2 cellular contexts compared by ENCODE assay signal in the genomic region with DNA sequence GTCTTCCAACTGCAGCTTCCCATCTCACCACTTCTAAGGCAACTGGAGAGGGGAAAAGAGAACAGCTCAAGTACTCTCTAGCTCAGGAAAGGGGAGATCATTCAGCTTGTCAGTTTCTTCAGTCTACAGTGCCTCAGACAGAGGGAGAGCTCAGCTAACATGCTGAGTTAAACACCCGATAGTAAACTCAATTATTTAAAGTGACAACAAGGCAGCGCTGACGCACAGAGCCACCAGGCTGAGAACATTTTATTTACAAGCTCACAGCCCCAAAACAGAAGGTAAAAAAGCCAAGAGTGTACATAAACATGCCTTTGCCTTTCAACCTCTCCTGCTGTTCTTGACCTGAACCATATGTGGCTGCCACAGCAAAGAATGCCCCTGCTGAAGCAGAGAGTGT.
TF ChIP-seq lines count a peak whose summit lies in the region.

No MANE protein-coding gene starts in this region.

TF ChIP-seq in IMR-90, 13 proteins besides CTCF, POLR2A, EP300 and RAD21:
- TF ChIP-seq, protein P1, sequence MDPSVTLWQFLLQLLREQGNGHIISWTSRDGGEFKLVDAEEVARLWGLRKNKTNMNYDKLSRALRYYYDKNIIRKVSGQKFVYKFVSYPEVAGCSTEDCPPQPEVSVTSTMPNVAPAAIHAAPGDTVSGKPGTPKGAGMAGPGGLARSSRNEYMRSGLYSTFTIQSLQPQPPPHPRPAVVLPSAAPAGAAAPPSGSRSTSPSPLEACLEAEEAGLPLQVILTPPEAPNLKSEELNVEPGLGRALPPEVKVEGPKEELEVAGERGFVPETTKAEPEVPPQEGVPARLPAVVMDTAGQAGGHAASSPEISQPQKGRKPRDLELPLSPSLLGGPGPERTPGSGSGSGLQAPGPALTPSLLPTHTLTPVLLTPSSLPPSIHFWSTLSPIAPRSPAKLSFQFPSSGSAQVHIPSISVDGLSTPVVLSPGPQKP (IDR thresholded peaks at IDR 0.05; ENCODE audit: borderline replicate concordance, low read depth, low read length) = no peak
- TF ChIP-seq CEBPB (IDR thresholded peaks at IDR 0.05; ENCODE audit: low read depth, low read length) (no peak), RFX5 (IDR thresholded peaks at IDR 0.05; ENCODE audit: low read depth, low read length) (no peak), MAZ (IDR thresholded peaks at IDR 0.05; ENCODE audit: borderline replicate concordance, low read depth, low read length) (no peak), CHD1 (IDR thresholded peaks at IDR 0.05; ENCODE audit: low read depth, low read length) (no peak), BHLHE40 (IDR thresholded peaks at IDR 0.05; ENCODE audit: low read depth, low read length) (no peak), MAFK (IDR thresholded peaks at IDR 0.05; ENCODE audit: low read depth, low read length) (no peak), FOS (IDR thresholded peaks at IDR 0.05; ENCODE audit: low read depth, low read length) (no peak), NFE2L2 (IDR thresholded peaks at IDR 0.05; ENCODE audit: low read depth, low read length) (no peak), SMC3 (IDR thresholded peaks at IDR 0.05; ENCODE audit: low read depth, low read length) (no peak), MXI1 (IDR thresholded peaks at IDR 0.05; ENCODE audit: borderline replicate concordance, low read depth, low read length) (no peak), RCOR1 (IDR thresholded peaks at IDR 0.05; ENCODE audit: insufficient replicate concordance, low read length) (no peak)
- TF ChIP-seq, protein P2, sequence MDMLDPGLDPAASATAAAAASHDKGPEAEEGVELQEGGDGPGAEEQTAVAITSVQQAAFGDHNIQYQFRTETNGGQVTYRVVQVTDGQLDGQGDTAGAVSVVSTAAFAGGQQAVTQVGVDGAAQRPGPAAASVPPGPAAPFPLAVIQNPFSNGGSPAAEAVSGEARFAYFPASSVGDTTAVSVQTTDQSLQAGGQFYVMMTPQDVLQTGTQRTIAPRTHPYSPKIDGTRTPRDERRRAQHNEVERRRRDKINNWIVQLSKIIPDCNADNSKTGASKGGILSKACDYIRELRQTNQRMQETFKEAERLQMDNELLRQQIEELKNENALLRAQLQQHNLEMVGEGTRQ (IDR thresholded peaks at IDR 0.05; ENCODE audit: low read depth, low read length) = no peak

TF ChIP-seq in neural cell, 6 proteins besides CTCF, POLR2A, EP300 and RAD21 (continued from another document):
- TF ChIP-seq, protein P3, sequence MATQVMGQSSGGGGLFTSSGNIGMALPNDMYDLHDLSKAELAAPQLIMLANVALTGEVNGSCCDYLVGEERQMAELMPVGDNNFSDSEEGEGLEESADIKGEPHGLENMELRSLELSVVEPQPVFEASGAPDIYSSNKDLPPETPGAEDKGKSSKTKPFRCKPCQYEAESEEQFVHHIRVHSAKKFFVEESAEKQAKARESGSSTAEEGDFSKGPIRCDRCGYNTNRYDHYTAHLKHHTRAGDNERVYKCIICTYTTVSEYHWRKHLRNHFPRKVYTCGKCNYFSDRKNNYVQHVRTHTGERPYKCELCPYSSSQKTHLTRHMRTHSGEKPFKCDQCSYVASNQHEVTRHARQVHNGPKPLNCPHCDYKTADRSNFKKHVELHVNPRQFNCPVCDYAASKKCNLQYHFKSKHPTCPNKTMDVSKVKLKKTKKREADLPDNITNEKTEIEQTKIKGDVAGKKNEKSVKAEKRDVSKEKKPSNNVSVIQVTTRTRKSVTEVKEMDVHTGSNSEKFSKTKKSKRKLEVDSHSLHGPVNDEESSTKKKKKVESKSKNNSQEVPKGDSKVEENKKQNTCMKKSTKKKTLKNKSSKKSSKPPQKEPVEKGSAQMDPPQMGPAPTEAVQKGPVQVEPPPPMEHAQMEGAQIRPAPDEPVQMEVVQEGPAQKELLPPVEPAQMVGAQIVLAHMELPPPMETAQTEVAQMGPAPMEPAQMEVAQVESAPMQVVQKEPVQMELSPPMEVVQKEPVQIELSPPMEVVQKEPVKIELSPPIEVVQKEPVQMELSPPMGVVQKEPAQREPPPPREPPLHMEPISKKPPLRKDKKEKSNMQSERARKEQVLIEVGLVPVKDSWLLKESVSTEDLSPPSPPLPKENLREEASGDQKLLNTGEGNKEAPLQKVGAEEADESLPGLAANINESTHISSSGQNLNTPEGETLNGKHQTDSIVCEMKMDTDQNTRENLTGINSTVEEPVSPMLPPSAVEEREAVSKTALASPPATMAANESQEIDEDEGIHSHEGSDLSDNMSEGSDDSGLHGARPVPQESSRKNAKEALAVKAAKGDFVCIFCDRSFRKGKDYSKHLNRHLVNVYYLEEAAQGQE (IDR thresholded peaks at IDR 0.05; ENCODE audit: borderline replicate concordance) = peak; percentile 48
- TF ChIP-seq SMC3 (conservative IDR thresholded peaks at IDR 0.05; ENCODE audit: poor library complexity) (peak; percentile 12), TAF1 (IDR thresholded peaks at IDR 0.05; ENCODE audit: low read depth) (no peak)
